In genomic region chr7:37284805-37285211, GRCh38 we compare ENCODE assay signal across 8 cellular contexts.
DNase-seq lines count a peak whose midpoint lies in the region; ATAC-seq and TF ChIP-seq lines count a peak whose summit lies in the region.

No MANE protein-coding gene starts in this region.

- H3K4me3 ChIP-seq in cardiac fibroblast (replicated peaks in 1 of 2; ENCODE audit: low read depth in 2 of 2, low read length in 2 of 2) (no peak overlapping the region), left lung (no peak overlapping the region)

- TF ChIP-seq CTCF in cardiac fibroblast (IDR thresholded peaks at IDR 0.05; ENCODE audit: low read depth, low read length): peak; percentile 26
- TF ChIP-seq CTCF in left lung (IDR thresholded peaks at IDR 0.05): peak; percentile 72 to 77

- intact Hi-C loops in left lung (cut with DNase I): no loop called here

- peak overlapping the region in 1 of 2 donors; percentile 44 for H3K27ac Mint-ChIP-seq in T-cell

- no peak overlapping the region for H3K4me3 Mint-ChIP-seq in T-cell

- H3K9me3 Mint-ChIP-seq in T-cell: no peaks in the 10 kb centered on the region

- DNase-seq in D341Med (ENCODE audit: low spot score): peak; percentile 56
- DNase-seq in HT-29 (ENCODE audit: low spot score): peak; percentile 66
- peak in 24 of 34 experiments; percentile 3 to 48 (median 18) for DNase-seq in T-cell
- DNase-seq in cardiac fibroblast (ENCODE audit: low read depth in 2 of 2): peak in 1 of 2 donors; percentile 47
- DNase-seq in left lung: peak in 1 of 2 donors; percentile 38
- peak; percentile 10 for DNase-seq in stimulated activated CD8-positive, alpha-beta memory T cell treated with anti-CD3 and anti-CD28 coated beads, Interleukin-12 subunit alpha, Interleukin-12 subunit beta, amount 100 ng/mL, for 1 hour (ENCODE audit: low read depth)
- DNase-seq in GM19238 (ENCODE audit: insufficient read length, low spot score): no peak

- CTCF ChIA-PET in T-cell (lab: Charles Lee): interaction anchor here (0.6 to 1.8 kb wide), 15 partner anchors 25 to 803 kb away, joined by 3 to 12 read pairs (median 5); partner anchors contain the start of gene ELMO1 (in 1 of the 2)

- peaks cover 27 to 49% of the 10 kb centered on the region in 2 donors for H3K4me1 ChIP-seq in left lung

- no peaks in the 10 kb centered on the region for H3K9me3 ChIP-seq in left lung

- ATAC-seq in T-cell (replicated peaks in 1 of 4): peak in 3 of 4 experiments; percentile 26 to 47 (median 43)
- ATAC-seq in left lung: peak; percentile 85
- ATAC-seq in GM21786 (IDR thresholded peaks at IDR 0.05; ENCODE audit: unreplicated experiment): no peak

- H3K36me3 ChIP-seq in left lung: no peaks in the 10 kb centered on the region

- no peaks in the 10 kb centered on the region for H3K27me3 ChIP-seq in left lung

- H3K27ac ChIP-seq in left lung: no peak overlapping the region

- POLR2A ChIA-PET in T-cell (lab: Charles Lee): interaction anchor here in 1 of 2 donors (0.6 kb wide), 1 partner anchor 131 kb away, joined by 3 read pairs; no protein-coding TSS in a partner anchor

- H3K36me3 Mint-ChIP-seq in T-cell: peaks cover 18% of the 10 kb centered on the region

- H3K4me1 Mint-ChIP-seq in T-cell: peaks cover 53 to 62% (median 54%) of the 10 kb centered on the region in 3 donors

- H3K27me3 Mint-ChIP-seq in T-cell: no peaks in the 10 kb centered on the region
